Comparison of ENCODE assay signal across 38 cellular contexts in genomic region chr1:54694771-54695170, GRCh38. TPM values are rescaled to one million over a fixed set of nuclear protein-coding genes. Genes with fewer than 3 reads are reported as not detected.
"Had no signal": no experiment of that assay in that cellular context is flagged by ENCODE, and none has a peak within 500 bp of the region (broad histone marks: within the 10 kb centered on the region; RNA-seq: fewer than 3 reads in every experiment).

No MANE protein-coding gene starts in this region.

- H3K36me3 ChIP-seq: MG63 had no signal

- H3K27me3 ChIP-seq: MG63 had no signal

- H3K4me3 ChIP-seq: MG63 had no signal

- DNase-seq: Karpas-422, Kasumi-1, MG63, MM.1S, MV-4-11, NCI-H1048, NCI-H1092, NCI-H1092 treated with DMSO at 0.1 percent for 48 hours, NCI-H1105, NCI-H1105 treated with DMSO at 0.1 percent for 48 hours, NCI-H1417, NCI-H1417 treated with DMSO at 0.1 percent for 48 hours, NCI-H1436, NCI-H1436 treated with DMSO at 0.1 percent for 48 hours, NCI-H1694, NCI-H1694 treated with DMSO at 0.1 percent for 48 hours, NCI-H187, NCI-H187 treated with DMSO at 0.1 percent for 48 hours, NCI-H1930, NCI-H2029, NCI-H2029 treated with DMSO at 0.1 percent for 48 hours, NCI-H2081, NCI-H2081 treated with DMSO at 0.1 percent for 48 hours, NCI-H2107, NCI-H2171, NCI-H2171 treated with DMSO at 0.1 percent for 48 hours, NCI-H226, NCI-H345, NCI-H446, NCI-H446 treated with DMSO at 0.1 percent for 48 hours, NCI-H510A, NCI-H510A treated with DMSO at 0.1 percent for 48 hours, NCI-H524, NCI-H524 treated with DMSO at 0.1 percent for 48 hours had no signal

- H3K9me3 ChIP-seq: MG63 had no signal

RNA-seq across cellular contexts. Expression of gene MROH7, which starts 53.2 kb away (rescaled TPM):
- total RNA-seq: LHCN-M2, M059J, MCF 10A, NCI-H460 had no signal
